In the genomic region with DNA sequence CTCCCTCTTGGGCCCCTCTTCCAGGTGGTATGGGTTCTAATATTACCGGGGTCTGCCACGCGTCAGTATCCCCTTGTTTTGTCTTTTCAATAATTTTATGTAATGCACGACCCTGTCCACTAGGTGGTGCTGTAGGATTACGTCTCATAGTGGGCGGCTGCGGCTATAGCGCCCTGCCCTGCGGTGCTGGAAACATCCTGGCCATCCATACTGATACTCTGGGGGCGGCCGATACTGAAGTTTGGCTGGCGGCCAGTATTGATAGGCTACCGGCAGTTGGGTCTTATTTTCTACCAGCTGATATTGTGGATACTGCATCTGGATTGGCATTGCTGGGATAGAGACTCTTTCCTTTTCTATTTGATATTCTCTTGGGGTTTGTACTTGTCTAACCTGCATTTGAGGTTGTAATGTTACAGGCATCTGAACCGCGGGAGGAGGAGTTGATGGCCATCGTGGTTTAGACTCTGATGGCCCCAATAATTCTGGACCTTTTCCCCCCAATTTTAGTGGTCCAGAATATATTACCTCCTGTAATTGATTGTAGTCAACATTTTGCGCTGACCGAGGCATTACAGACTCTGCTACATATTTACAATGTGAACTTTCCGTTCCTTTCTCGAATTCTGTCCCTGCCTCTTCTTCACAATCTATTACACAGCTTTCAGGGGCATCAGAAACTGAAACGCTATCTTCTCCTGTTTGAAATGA, we compare ENCODE assay signal across 1 cellular context.
TF ChIP-seq lines count a peak whose summit lies in the region.

No MANE protein-coding gene starts in this region.

TF ChIP-seq in HepG2, 621 proteins besides CTCF, POLR2A, EP300 and RAD21 (continues in another document):
- TF ChIP-seq ZNF264 (CRISPR knock-in tag; IDR thresholded peaks at IDR 0.05) (no peak), RXRB (CRISPR knock-in tag; IDR thresholded peaks at IDR 0.05; ENCODE audit: borderline replicate concordance) (peak; percentile 31; the same call in 1 of the 2 replicates), ZNF530 (CRISPR knock-in tag; IDR thresholded peaks at IDR 0.05; ENCODE audit: low read depth) (no peak), TIGD3 (CRISPR knock-in tag; IDR thresholded peaks at IDR 0.05; ENCODE audit: borderline replicate concordance) (no peak), SATB2 (CRISPR knock-in tag; IDR thresholded peaks at IDR 0.05) (no peak), SOX5 (CRISPR knock-in tag; IDR thresholded peaks at IDR 0.05; ENCODE audit: borderline replicate concordance) (peak; percentile 27; the same call in 1 of the 2 replicates), DNMT3B (CRISPR knock-in tag; conservative IDR thresholded peaks at IDR 0.05) (no peak), KDM3A (CRISPR knock-in tag; IDR thresholded peaks at IDR 0.05; ENCODE audit: low read depth) (no peak), PRMT3 (CRISPR knock-in tag; IDR thresholded peaks at IDR 0.05; ENCODE audit: borderline replicate concordance, low read depth) (no peak), GTF3A (CRISPR knock-in tag; conservative IDR thresholded peaks at IDR 0.05) (no peak), ZNF607 (CRISPR knock-in tag; IDR thresholded peaks at IDR 0.05; ENCODE audit: borderline replicate concordance) (no peak), CENPT (CRISPR knock-in tag; IDR thresholded peaks at IDR 0.05; ENCODE audit: low read depth) (no peak), KDM2A (CRISPR knock-in tag; IDR thresholded peaks at IDR 0.05; ENCODE audit: borderline replicate concordance, low read depth) (peak; percentile 73), CAMTA2 (CRISPR knock-in tag; IDR thresholded peaks at IDR 0.05; ENCODE audit: borderline replicate concordance) (no peak), SMAD3 (CRISPR knock-in tag; IDR thresholded peaks at IDR 0.05) (no peak), U2AF1 (optimal IDR thresholded peaks at IDR 0.05; ENCODE audit: low read depth, low read length) (no peak), NFIB (CRISPR knock-in tag; IDR thresholded peaks at IDR 0.05; ENCODE audit: borderline replicate concordance) (no peak), NFE2 (CRISPR knock-in tag; IDR thresholded peaks at IDR 0.05) (no peak), THYN1 (CRISPR knock-in tag; IDR thresholded peaks at IDR 0.05; ENCODE audit: borderline replicate concordance, low read depth) (no peak), RFX3 (CRISPR knock-in tag; IDR thresholded peaks at IDR 0.05) (no peak), ZFYVE20 (CRISPR knock-in tag; IDR thresholded peaks at IDR 0.05; ENCODE audit: borderline replicate concordance, low read depth) (no peak), NFE2L2 (IDR thresholded peaks at IDR 0.05; ENCODE audit: low read length) (no peak), KLF16 (CRISPR knock-in tag; IDR thresholded peaks at IDR 0.05) (no peak), ZNF251 (CRISPR knock-in tag; IDR thresholded peaks at IDR 0.05) (no peak), ZFP36L1 (CRISPR knock-in tag; IDR thresholded peaks at IDR 0.05) (no peak), PAX8 (CRISPR knock-in tag; IDR thresholded peaks at IDR 0.05; ENCODE audit: borderline replicate concordance) (no peak), JUNB (CRISPR knock-in tag; IDR thresholded peaks at IDR 0.05; ENCODE audit: borderline replicate concordance) (no peak), ZBTB8A (CRISPR knock-in tag; IDR thresholded peaks at IDR 0.05; ENCODE audit: borderline replicate concordance, low read depth) (no peak), SALL2 (CRISPR knock-in tag; IDR thresholded peaks at IDR 0.05) (no peak), KLF13 (CRISPR knock-in tag; IDR thresholded peaks at IDR 0.05) (no peak), TAF1 (CRISPR knock-in tag; IDR thresholded peaks at IDR 0.05) (no peak), MEF2D (CRISPR knock-in tag; IDR thresholded peaks at IDR 0.05) (peak; percentile 68; the same call in 1 of the 2 replicates), ZNF235 (CRISPR knock-in tag; IDR thresholded peaks at IDR 0.05; ENCODE audit: borderline replicate concordance) (no peak), ZNF224 (CRISPR knock-in tag; IDR thresholded peaks at IDR 0.05) (no peak), FOXJ3 (CRISPR knock-in tag; IDR thresholded peaks at IDR 0.05; ENCODE audit: borderline replicate concordance) (no peak), ZNF773 (CRISPR knock-in tag; IDR thresholded peaks at IDR 0.05; ENCODE audit: borderline replicate concordance) (no peak), ETV5 (CRISPR knock-in tag; IDR thresholded peaks at IDR 0.05; ENCODE audit: borderline replicate concordance) (peak; percentile 40; the same call in 1 of the 2 replicates), ZNF275 (CRISPR knock-in tag; IDR thresholded peaks at IDR 0.05; ENCODE audit: borderline replicate concordance) (no peak), NR2F6 (IDR thresholded peaks at IDR 0.05) (no peak), NR2F6 (CRISPR knock-in tag; IDR thresholded peaks at IDR 0.05) (peak; percentile 35; the same call in 1 of the 2 replicates), POLR2G (IDR thresholded peaks at IDR 0.05; ENCODE audit: low read depth, low read length) (peak; percentile 69), HOXA9 (CRISPR knock-in tag; IDR thresholded peaks at IDR 0.05; ENCODE audit: borderline replicate concordance) (no peak), SRSF9 (IDR thresholded peaks at IDR 0.05; ENCODE audit: borderline replicate concordance, insufficient read depth, low read depth, low read length, poor library complexity, severe bottlenecking) (no peak), IKZF1 (IDR thresholded peaks at IDR 0.05) (no peak), SMARCC2 (IDR thresholded peaks at IDR 0.05) (no peak), KAT7 (CRISPR knock-in tag; IDR thresholded peaks at IDR 0.05; ENCODE audit: borderline replicate concordance) (no peak)
- TF ChIP-seq, protein P1, sequence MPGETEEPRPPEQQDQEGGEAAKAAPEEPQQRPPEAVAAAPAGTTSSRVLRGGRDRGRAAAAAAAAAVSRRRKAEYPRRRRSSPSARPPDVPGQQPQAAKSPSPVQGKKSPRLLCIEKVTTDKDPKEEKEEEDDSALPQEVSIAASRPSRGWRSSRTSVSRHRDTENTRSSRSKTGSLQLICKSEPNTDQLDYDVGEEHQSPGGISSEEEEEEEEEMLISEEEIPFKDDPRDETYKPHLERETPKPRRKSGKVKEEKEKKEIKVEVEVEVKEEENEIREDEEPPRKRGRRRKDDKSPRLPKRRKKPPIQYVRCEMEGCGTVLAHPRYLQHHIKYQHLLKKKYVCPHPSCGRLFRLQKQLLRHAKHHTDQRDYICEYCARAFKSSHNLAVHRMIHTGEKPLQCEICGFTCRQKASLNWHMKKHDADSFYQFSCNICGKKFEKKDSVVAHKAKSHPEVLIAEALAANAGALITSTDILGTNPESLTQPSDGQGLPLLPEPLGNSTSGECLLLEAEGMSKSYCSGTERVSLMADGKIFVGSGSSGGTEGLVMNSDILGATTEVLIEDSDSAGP (CRISPR knock-in tag; IDR thresholded peaks at IDR 0.05; ENCODE audit: borderline replicate concordance): no peak
- TF ChIP-seq, protein P2, sequence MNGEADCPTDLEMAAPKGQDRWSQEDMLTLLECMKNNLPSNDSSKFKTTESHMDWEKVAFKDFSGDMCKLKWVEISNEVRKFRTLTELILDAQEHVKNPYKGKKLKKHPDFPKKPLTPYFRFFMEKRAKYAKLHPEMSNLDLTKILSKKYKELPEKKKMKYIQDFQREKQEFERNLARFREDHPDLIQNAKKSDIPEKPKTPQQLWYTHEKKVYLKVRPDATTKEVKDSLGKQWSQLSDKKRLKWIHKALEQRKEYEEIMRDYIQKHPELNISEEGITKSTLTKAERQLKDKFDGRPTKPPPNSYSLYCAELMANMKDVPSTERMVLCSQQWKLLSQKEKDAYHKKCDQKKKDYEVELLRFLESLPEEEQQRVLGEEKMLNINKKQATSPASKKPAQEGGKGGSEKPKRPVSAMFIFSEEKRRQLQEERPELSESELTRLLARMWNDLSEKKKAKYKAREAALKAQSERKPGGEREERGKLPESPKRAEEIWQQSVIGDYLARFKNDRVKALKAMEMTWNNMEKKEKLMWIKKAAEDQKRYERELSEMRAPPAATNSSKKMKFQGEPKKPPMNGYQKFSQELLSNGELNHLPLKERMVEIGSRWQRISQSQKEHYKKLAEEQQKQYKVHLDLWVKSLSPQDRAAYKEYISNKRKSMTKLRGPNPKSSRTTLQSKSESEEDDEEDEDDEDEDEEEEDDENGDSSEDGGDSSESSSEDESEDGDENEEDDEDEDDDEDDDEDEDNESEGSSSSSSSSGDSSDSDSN (CRISPR knock-in tag; IDR thresholded peaks at IDR 0.05): no peak
- TF ChIP-seq, protein P3, sequence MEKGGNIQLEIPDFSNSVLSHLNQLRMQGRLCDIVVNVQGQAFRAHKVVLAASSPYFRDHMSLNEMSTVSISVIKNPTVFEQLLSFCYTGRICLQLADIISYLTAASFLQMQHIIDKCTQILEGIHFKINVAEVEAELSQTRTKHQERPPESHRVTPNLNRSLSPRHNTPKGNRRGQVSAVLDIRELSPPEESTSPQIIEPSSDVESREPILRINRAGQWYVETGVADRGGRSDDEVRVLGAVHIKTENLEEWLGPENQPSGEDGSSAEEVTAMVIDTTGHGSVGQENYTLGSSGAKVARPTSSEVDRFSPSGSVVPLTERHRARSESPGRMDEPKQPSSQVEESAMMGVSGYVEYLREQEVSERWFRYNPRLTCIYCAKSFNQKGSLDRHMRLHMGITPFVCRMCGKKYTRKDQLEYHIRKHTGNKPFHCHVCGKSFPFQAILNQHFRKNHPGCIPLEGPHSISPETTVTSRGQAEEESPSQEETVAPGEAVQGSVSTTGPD (CRISPR knock-in tag; IDR thresholded peaks at IDR 0.05): no peak
- TF ChIP-seq, protein P4, sequence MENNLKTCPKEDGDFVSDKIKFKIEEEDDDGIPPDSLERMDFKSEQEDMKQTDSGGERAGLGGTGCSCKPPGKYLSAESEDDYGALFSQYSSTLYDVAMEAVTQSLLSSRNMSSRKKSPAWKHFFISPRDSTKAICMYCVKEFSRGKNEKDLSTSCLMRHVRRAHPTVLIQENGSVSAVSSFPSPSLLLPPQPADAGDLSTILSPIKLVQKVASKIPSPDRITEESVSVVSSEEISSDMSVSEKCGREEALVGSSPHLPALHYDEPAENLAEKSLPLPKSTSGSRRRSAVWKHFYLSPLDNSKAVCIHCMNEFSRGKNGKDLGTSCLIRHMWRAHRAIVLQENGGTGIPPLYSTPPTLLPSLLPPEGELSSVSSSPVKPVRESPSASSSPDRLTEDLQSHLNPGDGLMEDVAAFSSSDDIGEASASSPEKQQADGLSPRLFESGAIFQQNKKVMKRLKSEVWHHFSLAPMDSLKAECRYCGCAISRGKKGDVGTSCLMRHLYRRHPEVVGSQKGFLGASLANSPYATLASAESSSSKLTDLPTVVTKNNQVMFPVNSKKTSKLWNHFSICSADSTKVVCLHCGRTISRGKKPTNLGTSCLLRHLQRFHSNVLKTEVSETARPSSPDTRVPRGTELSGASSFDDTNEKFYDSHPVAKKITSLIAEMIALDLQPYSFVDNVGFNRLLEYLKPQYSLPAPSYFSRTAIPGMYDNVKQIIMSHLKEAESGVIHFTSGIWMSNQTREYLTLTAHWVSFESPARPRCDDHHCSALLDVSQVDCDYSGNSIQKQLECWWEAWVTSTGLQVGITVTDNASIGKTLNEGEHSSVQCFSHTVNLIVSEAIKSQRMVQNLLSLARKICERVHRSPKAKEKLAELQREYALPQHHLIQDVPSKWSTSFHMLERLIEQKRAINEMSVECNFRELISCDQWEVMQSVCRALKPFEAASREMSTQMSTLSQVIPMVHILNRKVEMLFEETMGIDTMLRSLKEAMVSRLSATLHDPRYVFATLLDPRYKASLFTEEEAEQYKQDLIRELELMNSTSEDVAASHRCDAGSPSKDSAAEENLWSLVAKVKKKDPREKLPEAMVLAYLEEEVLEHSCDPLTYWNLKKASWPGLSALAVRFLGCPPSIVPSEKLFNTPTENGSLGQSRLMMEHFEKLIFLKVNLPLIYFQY (CRISPR knock-in tag; IDR thresholded peaks at IDR 0.05; ENCODE audit: borderline replicate concordance): no peak
- TF ChIP-seq, protein P5, sequence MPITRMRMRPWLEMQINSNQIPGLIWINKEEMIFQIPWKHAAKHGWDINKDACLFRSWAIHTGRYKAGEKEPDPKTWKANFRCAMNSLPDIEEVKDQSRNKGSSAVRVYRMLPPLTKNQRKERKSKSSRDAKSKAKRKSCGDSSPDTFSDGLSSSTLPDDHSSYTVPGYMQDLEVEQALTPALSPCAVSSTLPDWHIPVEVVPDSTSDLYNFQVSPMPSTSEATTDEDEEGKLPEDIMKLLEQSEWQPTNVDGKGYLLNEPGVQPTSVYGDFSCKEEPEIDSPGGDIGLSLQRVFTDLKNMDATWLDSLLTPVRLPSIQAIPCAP (CRISPR knock-in tag; IDR thresholded peaks at IDR 0.05; ENCODE audit: low read depth): no peak
- TF ChIP-seq, protein P6, sequence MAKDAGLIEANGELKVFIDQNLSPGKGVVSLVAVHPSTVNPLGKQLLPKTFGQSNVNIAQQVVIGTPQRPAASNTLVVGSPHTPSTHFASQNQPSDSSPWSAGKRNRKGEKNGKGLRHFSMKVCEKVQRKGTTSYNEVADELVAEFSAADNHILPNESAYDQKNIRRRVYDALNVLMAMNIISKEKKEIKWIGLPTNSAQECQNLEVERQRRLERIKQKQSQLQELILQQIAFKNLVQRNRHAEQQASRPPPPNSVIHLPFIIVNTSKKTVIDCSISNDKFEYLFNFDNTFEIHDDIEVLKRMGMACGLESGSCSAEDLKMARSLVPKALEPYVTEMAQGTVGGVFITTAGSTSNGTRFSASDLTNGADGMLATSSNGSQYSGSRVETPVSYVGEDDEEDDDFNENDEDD (CRISPR knock-in tag; IDR thresholded peaks at IDR 0.05; ENCODE audit: borderline replicate concordance): 0 out of 2 replicates have a peak, but pooled peaks have one; percentile 10
